In genomic region chr20:433300-433975, GRCh38 we compare ENCODE assay signal across 8 cellular contexts. TPM values are rescaled to one million over a fixed set of nuclear protein-coding genes. Genes with fewer than 3 reads are reported as not detected.
DNase-seq lines count a peak whose midpoint lies in the region; ATAC-seq lines count a peak whose summit lies in the region.

No MANE protein-coding gene starts in this region.

- no peak overlapping the region for H2AFZ ChIP-seq in neuronal stem cell (ENCODE audit: low read length)

- H3K9ac ChIP-seq in neuronal stem cell (ENCODE audit: low read depth, low read length, poor library complexity) = no peak overlapping the region

- peak overlapping the region; percentile 42 to 90 (median 68) for H3K4me3 Mint-ChIP-seq in CD8-positive, alpha-beta memory T cell
- peak overlapping the region; percentile 60 to 73 for H3K4me3 Mint-ChIP-seq in activated T-cell treated with anti-CD3 and anti-CD28 coated beads, Interleukin-2, amount 50 U/mL, for 72 hours

- peak overlapping the region; percentile 53 for H3K23ac ChIP-seq in neuronal stem cell (ENCODE audit: low read depth, low read length, poor library complexity)

- peaks cover 9% of the 10 kb centered on the region for H3K36me3 ChIP-seq in CD8-positive, alpha-beta memory T cell (ENCODE audit: insufficient read depth, low read length)
- H3K36me3 ChIP-seq in neuronal stem cell (replicated peaks in 1 of 2; ENCODE audit: control insufficient read depth in 2 of 2, insufficient read depth in 2 of 2, low read length in 2 of 2) (peaks cover 32 to 71% of the 10 kb centered on the region in 2 donors), MG63 (peaks cover under 1% of the 10 kb centered on the region)

- H3K4ac ChIP-seq in neuronal stem cell (ENCODE audit: low read length) = no peak overlapping the region

- H3K27ac Mint-ChIP-seq in CD8-positive, alpha-beta memory T cell = peak overlapping the region; percentile 86 to 96 (median 92)
- H3K27ac Mint-ChIP-seq in activated T-cell treated with anti-CD3 and anti-CD28 coated beads, Interleukin-2, amount 50 U/mL, for 72 hours = peak overlapping the region; percentile 96

- peak; percentile 26 to 74 (median 52) for DNase-seq in CD8-positive, alpha-beta memory T cell
- DNase-seq in HT1080 (ENCODE audit: low read depth) (peak; percentile 48), neuronal stem cell (ENCODE audit: low spot score) (no peak), amniotic stem cell (lab: John Stamatoyannopoulos, UW) (no peak), NCI-H345 treated with DMSO at 0.1 percent for 48 hours (lab: John Stamatoyannopoulos, UW; ENCODE audit: unreplicated experiment) (no peak), MG63 (no peak)
- peak; percentile 71 to 78 for DNase-seq in activated T-cell treated with anti-CD3 and anti-CD28 coated beads, Interleukin-2, amount 50 U/mL, for 72 hours

- no peak overlapping the region for H2BK15ac ChIP-seq in neuronal stem cell (ENCODE audit: low read length)

- peak; percentile 82 for ATAC-seq in GM21390 (IDR thresholded peaks at IDR 0.05; ENCODE audit: unreplicated experiment)
- peak; percentile 93 for ATAC-seq in activated T-cell treated with anti-CD3 and anti-CD28 coated beads, Interleukin-2, amount 50 U/mL, for 72 hours (replicated peaks in 1 of 2)

- POLR2A ChIA-PET in CD8-positive, alpha-beta memory T cell (lab: Charles Lee) = no interaction called here

- no peak overlapping the region for H3K4me2 ChIP-seq in neuronal stem cell (ENCODE audit: insufficient read depth, low read length, poor library complexity, severe bottlenecking)

- no peaks in the 10 kb centered on the region for H3K27me3 Mint-ChIP-seq in CD8-positive, alpha-beta memory T cell
- H3K27me3 Mint-ChIP-seq in activated T-cell treated with anti-CD3 and anti-CD28 coated beads, Interleukin-2, amount 50 U/mL, for 72 hours (ENCODE audit: low read depth) = no peaks in the 10 kb centered on the region

- H2AK5ac ChIP-seq in neuronal stem cell (ENCODE audit: low read depth, low read length) = no peak overlapping the region

- H4K8ac ChIP-seq in neuronal stem cell (ENCODE audit: low read depth, low read length) = no peak overlapping the region

- peaks cover 45% of the 10 kb centered on the region for H3K4me1 ChIP-seq in CD8-positive, alpha-beta memory T cell (ENCODE audit: insufficient read depth, low read length)
- H3K4me1 ChIP-seq in neuronal stem cell (ENCODE audit: control insufficient read depth in 2 of 2, insufficient read depth in 1 of 2, low read depth in 1 of 2, low read length in 2 of 2) = peaks cover 0 to 3% of the 10 kb centered on the region in 2 donors

- no peak overlapping the region for H2BK12ac ChIP-seq in neuronal stem cell (ENCODE audit: low read length)

- no peaks in the 10 kb centered on the region for H3K79me1 ChIP-seq in neuronal stem cell (ENCODE audit: low read depth, low read length)

- no peak overlapping the region for H3K4me3 ChIP-seq in CD8-positive, alpha-beta memory T cell (ENCODE audit: low read length)
- no peak overlapping the region for H3K4me3 ChIP-seq in neuronal stem cell (ENCODE audit: low read length in 2 of 2)
- no peak overlapping the region for H3K4me3 ChIP-seq in MG63

- H3K27me3 ChIP-seq in CD8-positive, alpha-beta memory T cell (ENCODE audit: insufficient read depth, low read length, poor library complexity, severe bottlenecking) = no peaks in the 10 kb centered on the region
- H3K27me3 ChIP-seq in neuronal stem cell (ENCODE audit: control insufficient read depth in 3 of 3, insufficient read depth in 3 of 3, low read depth in 1 of 3, low read length in 3 of 3) = no peaks in the 10 kb centered on the region
- no peaks in the 10 kb centered on the region for H3K27me3 ChIP-seq in MG63

- no peak overlapping the region for H2BK5ac ChIP-seq in neuronal stem cell (ENCODE audit: low read length)

- H3K18ac ChIP-seq in neuronal stem cell (ENCODE audit: low read length) = no peak overlapping the region

- no peak overlapping the region for H3K27ac ChIP-seq in CD8-positive, alpha-beta memory T cell (ENCODE audit: low read depth, low read length)
- no peak overlapping the region for H3K27ac ChIP-seq in neuronal stem cell (replicated peaks; ENCODE audit: low read length)

- H3K4me1 Mint-ChIP-seq in CD8-positive, alpha-beta memory T cell = peaks cover 45 to 64% (median 49%) of the 10 kb centered on the region in 3 donors
- H3K4me1 Mint-ChIP-seq in activated T-cell treated with anti-CD3 and anti-CD28 coated beads, Interleukin-2, amount 50 U/mL, for 72 hours (ENCODE audit: low read depth) = peaks cover 68% of the 10 kb centered on the region

- WGBS in neuronal stem cell (ENCODE audit: extremely low coverage in 2 of 2, insufficient read length in 2 of 2, insufficient replicate concordance in 1 of 2), 2 donors = no CpG with 5 or more reads among the region's 12 CpGs

- H3K9me3 ChIP-seq in CD8-positive, alpha-beta memory T cell (ENCODE audit: low read length) = no peaks in the 10 kb centered on the region
- H3K9me3 ChIP-seq in neuronal stem cell (replicated peaks in 1 of 2; ENCODE audit: control insufficient read depth in 2 of 2, insufficient read depth in 1 of 2, low read depth in 1 of 2, low read length in 2 of 2) (no peaks in the 10 kb centered on the region), MG63 (no peaks in the 10 kb centered on the region)

- H3K14ac ChIP-seq in neuronal stem cell (ENCODE audit: low read length) = no peak overlapping the region

- no peak overlapping the region for H4K91ac ChIP-seq in neuronal stem cell (ENCODE audit: low read depth, low read length, poor library complexity)

- no peaks in the 10 kb centered on the region for H3K9me3 Mint-ChIP-seq in CD8-positive, alpha-beta memory T cell
- H3K9me3 Mint-ChIP-seq in activated T-cell treated with anti-CD3 and anti-CD28 coated beads, Interleukin-2, amount 50 U/mL, for 72 hours = no peaks in the 10 kb centered on the region

- CTCF ChIA-PET in CD8-positive, alpha-beta memory T cell (lab: Charles Lee) = no interaction called here

- H2BK120ac ChIP-seq in neuronal stem cell (ENCODE audit: low read depth, low read length) = no peak overlapping the region

- peaks cover 0 to 62% (median 6%) of the 10 kb centered on the region in 3 donors for H3K36me3 Mint-ChIP-seq in CD8-positive, alpha-beta memory T cell
- peaks cover 9 to 17% of the 10 kb centered on the region in 2 donors for H3K36me3 Mint-ChIP-seq in activated T-cell treated with anti-CD3 and anti-CD28 coated beads, Interleukin-2, amount 50 U/mL, for 72 hours (ENCODE audit: insufficient read depth in 2 of 2)

RNA-seq across cellular contexts. Expression of gene RBCK1, which starts 25.3 kb away (rescaled TPM):
- total RNA-seq in CD8-positive, alpha-beta memory T cell = 10 to 100 TPM; 83.7 to 90.5 TPM
- polyA plus RNA-seq in CD8-positive, alpha-beta memory T cell = 95.7 TPM
- total RNA-seq in HT1080 (2014; rRNA removed; shearing (Covaris generic)) = 105 and 122 TPM in 2 replicates
- polyA plus RNA-seq in HT1080 (2015; cell fraction: cytosol; rRNA removed) = 132 and 136 TPM in 2 replicates
- 149 and 182 TPM in 2 replicates for polyA plus RNA-seq in HT1080 (2015; cell fraction: nucleus; rRNA removed)
- 100 to 1,000 TPM; 176 to 198 TPM for total RNA-seq in activated T-cell treated with anti-CD3 and anti-CD28 coated beads, Interleukin-2, amount 50 U/mL, for 72 hours
- 33.0 TPM for polyA plus RNA-seq in neuronal stem cell (2013, experiment 1 of 2)
- 31.6 TPM for polyA plus RNA-seq in neuronal stem cell (2013, experiment 2 of 2)
- 35.7 and 68.7 TPM in 2 replicates for total RNA-seq in MG63 (2014; rRNA removed; shearing (Covaris generic); ENCODE audit: low replicate concordance)

RNA-seq across cellular contexts. Expression of gene TBC1D20, which starts 28.9 kb away (rescaled TPM):
- total RNA-seq in CD8-positive, alpha-beta memory T cell = 10 to 100 TPM; 24.6 to 25.0 TPM
- polyA plus RNA-seq in CD8-positive, alpha-beta memory T cell = 28.6 TPM
- 20.4 and 25.2 TPM in 2 replicates for total RNA-seq in HT1080 (2014; rRNA removed; shearing (Covaris generic))
- 21.6 and 24.4 TPM in 2 replicates for polyA plus RNA-seq in HT1080 (2015; cell fraction: cytosol; rRNA removed)
- polyA plus RNA-seq in HT1080 (2015; cell fraction: nucleus; rRNA removed) = 32.4 and 39.2 TPM in 2 replicates
- total RNA-seq in activated T-cell treated with anti-CD3 and anti-CD28 coated beads, Interleukin-2, amount 50 U/mL, for 72 hours = 10 to 100 TPM; 26.7 to 28.2 TPM
- polyA plus RNA-seq in neuronal stem cell (2013, experiment 1 of 2) = 18.3 TPM
- polyA plus RNA-seq in neuronal stem cell (2013, experiment 2 of 2) = 18.9 TPM
- 10.2 and 11.6 TPM in 2 replicates for total RNA-seq in MG63 (2014; rRNA removed; shearing (Covaris generic); ENCODE audit: low replicate concordance)

RNA-seq across cellular contexts. Expression of gene TRIB3, which starts 52.9 kb away (rescaled TPM):
- 10 to 100 TPM; 24.6 to 28.7 TPM for total RNA-seq in CD8-positive, alpha-beta memory T cell
- 12.0 TPM for polyA plus RNA-seq in CD8-positive, alpha-beta memory T cell
- 91.3 and 92.5 TPM in 2 replicates for total RNA-seq in HT1080 (2014; rRNA removed; shearing (Covaris generic))
- 130 and 145 TPM in 2 replicates for polyA plus RNA-seq in HT1080 (2015; cell fraction: cytosol; rRNA removed)
- polyA plus RNA-seq in HT1080 (2015; cell fraction: nucleus; rRNA removed) = 77.7 and 85.7 TPM in 2 replicates
- 100 to 1,000 TPM; 165 to 281 TPM for total RNA-seq in activated T-cell treated with anti-CD3 and anti-CD28 coated beads, Interleukin-2, amount 50 U/mL, for 72 hours
- 5.1 TPM for polyA plus RNA-seq in neuronal stem cell (2013, experiment 1 of 2)
- polyA plus RNA-seq in neuronal stem cell (2013, experiment 2 of 2) = 4.6 TPM
- total RNA-seq in MG63 (2014; rRNA removed; shearing (Covaris generic); ENCODE audit: low replicate concordance) = 15.0 and 33.3 TPM in 2 replicates

Comparison
In these comparisons a context has a peak if more than half of its experiments do, and no peak if none do; other contexts are left out.
1. DNase-seq: peak in CD8-positive, alpha-beta memory T cell (5 of 5), HT1080 (single experiment) and activated T-cell treated with anti-CD3 and anti-CD28 coated beads, Interleukin-2, amount 50 U/mL, for 72 hours (2 of 2); none in neuronal stem cell (single experiment), amniotic stem cell (single experiment), NCI-H345 treated with DMSO at 0.1 percent for 48 hours (single experiment) and MG63 (single experiment).